2 cellular contexts compared by ENCODE assay signal in the genomic region with DNA sequence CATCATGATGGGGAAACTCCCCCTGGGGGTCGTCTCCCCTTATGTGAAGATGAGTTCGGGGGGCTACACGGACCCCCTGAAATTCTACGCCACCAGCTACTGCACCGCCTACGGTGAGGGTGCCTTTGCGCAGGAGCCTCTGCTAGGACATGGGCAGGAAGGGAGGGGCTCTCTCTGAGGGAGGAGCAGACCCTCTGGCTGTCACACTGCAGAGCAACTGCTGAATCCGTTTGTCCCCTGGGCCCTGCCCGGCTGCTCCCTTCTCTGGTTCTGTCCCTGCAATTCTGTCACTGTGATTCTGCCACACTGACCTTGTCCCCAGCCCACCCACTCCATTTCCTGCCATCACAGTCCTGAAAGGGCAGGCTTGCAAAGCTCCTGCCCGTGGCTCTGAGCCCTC.
TF ChIP-seq lines count a peak whose summit lies in the region.

No MANE protein-coding gene starts in this region.

TF ChIP-seq in H1, 55 proteins besides CTCF, POLR2A, EP300 and RAD21:
- TF ChIP-seq SIX5 (IDR thresholded peaks at IDR 0.05; ENCODE audit: low read depth, low read length) (no peak), CHD1 (IDR thresholded peaks at IDR 0.05; ENCODE audit: low read depth, low read length) (no peak), PHF8 (conservative IDR thresholded peaks at IDR 0.05; ENCODE audit: low read depth, low read length) (no peak)
TF ChIP-seq in H1: peak in this region for 0.

TF ChIP-seq in neural cell, 6 proteins besides CTCF, POLR2A, EP300 and RAD21:
- TF ChIP-seq, protein P1, sequence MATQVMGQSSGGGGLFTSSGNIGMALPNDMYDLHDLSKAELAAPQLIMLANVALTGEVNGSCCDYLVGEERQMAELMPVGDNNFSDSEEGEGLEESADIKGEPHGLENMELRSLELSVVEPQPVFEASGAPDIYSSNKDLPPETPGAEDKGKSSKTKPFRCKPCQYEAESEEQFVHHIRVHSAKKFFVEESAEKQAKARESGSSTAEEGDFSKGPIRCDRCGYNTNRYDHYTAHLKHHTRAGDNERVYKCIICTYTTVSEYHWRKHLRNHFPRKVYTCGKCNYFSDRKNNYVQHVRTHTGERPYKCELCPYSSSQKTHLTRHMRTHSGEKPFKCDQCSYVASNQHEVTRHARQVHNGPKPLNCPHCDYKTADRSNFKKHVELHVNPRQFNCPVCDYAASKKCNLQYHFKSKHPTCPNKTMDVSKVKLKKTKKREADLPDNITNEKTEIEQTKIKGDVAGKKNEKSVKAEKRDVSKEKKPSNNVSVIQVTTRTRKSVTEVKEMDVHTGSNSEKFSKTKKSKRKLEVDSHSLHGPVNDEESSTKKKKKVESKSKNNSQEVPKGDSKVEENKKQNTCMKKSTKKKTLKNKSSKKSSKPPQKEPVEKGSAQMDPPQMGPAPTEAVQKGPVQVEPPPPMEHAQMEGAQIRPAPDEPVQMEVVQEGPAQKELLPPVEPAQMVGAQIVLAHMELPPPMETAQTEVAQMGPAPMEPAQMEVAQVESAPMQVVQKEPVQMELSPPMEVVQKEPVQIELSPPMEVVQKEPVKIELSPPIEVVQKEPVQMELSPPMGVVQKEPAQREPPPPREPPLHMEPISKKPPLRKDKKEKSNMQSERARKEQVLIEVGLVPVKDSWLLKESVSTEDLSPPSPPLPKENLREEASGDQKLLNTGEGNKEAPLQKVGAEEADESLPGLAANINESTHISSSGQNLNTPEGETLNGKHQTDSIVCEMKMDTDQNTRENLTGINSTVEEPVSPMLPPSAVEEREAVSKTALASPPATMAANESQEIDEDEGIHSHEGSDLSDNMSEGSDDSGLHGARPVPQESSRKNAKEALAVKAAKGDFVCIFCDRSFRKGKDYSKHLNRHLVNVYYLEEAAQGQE (IDR thresholded peaks at IDR 0.05; ENCODE audit: borderline replicate concordance): no peak
- TF ChIP-seq SMC3 (conservative IDR thresholded peaks at IDR 0.05; ENCODE audit: poor library complexity) (no peak), TAF1 (IDR thresholded peaks at IDR 0.05; ENCODE audit: low read depth) (no peak)
